Comparison of ENCODE assay signal across 15 cellular contexts in the genomic region with DNA sequence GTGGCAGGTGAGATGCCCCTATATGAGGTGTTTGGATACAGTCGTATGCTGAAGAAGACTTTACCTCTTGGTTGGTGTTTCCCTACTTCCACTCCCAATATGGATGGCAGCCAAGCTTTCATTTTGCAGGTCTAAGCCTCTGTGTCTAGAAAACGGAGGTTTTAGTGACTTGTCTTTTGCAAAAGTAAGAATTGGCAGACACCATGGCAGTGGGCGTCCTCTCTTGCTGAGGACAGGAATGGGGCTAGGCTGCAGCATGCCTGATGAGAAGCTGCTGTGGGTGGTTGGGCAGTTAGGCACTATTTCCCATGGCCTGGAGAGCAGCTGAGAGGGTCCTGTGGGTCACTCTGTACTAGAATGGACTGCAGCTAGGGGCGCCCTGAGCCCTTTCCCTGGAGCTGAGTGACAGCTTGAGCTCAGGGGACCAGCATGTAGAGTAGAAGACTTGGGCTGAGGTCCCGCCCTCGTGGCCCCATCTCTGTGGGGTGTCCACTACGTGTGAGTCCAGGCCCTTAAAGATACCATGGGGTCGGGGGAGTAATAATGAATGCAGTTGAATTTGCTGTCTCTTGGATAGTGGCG.
"Had no signal": no experiment of that assay in that cellular context is flagged by ENCODE, and none has a peak within 500 bp of the region (broad histone marks: within the 10 kb centered on the region; RNA-seq: fewer than 3 reads in every experiment).

No MANE protein-coding gene starts in this region.

- H3K27ac Mint-ChIP-seq: activated CD4-positive, alpha-beta T cell treated with anti-CD3 and anti-CD28 coated beads, Interleukin-2, amount 10 ng/mL, durations not matched to agents 7 days and 5 days; activated CD8-positive, alpha-beta T cell treated with anti-CD3 and anti-CD28 coated beads, Interleukin-2, amount 10 ng/mL, durations not matched to agents 7 days and 5 days; activated naive CD4-positive, alpha-beta T cell treated with anti-CD3 and anti-CD28 coated beads for 36 hours; activated T-cell treated with anti-CD3 and anti-CD28 coated beads, Interleukin-2, amount 50 U/mL, for 24 hours; activated T-helper 2 cell treated with anti-CD3 and anti-CD28 coated beads, Interferon-gamma antibody, Interleukin-2, Interleukin-4, amounts not matched to agents 10 μg/mL and 5 μg/mL and 100 μg/mL, durations not matched to agents 14 hours and 24 hours and 36 hours; brain; memory B cell; naive thymus-derived CD8-positive, alpha-beta T cell; progenitor cell of endocrine pancreas had no signal

- DNase-seq: activated CD4-positive, alpha-beta T cell treated with anti-CD3 and anti-CD28 coated beads, Interleukin-2, amount 10 ng/mL, durations not matched to agents 7 days and 5 days; activated CD8-positive, alpha-beta T cell treated with anti-CD3 and anti-CD28 coated beads, Interleukin-2, amount 10 ng/mL, durations not matched to agents 7 days and 5 days; activated naive CD4-positive, alpha-beta T cell treated with anti-CD3 and anti-CD28 coated beads for 36 hours; activated T-cell treated with anti-CD3 and anti-CD28 coated beads, Interleukin-2, amount 50 U/mL, for 24 hours; caudate nucleus; foreskin keratinocyte; naive thymus-derived CD8-positive, alpha-beta T cell; nucleus accumbens; stomach; T1000; upper lobe of left lung had no signal

- H3K4me1 Mint-ChIP-seq: brain, memory B cell had no signal

- H3K4me3 Mint-ChIP-seq: activated CD4-positive, alpha-beta T cell treated with anti-CD3 and anti-CD28 coated beads, Interleukin-2, amount 10 ng/mL, durations not matched to agents 7 days and 5 days; activated CD8-positive, alpha-beta T cell treated with anti-CD3 and anti-CD28 coated beads, Interleukin-2, amount 10 ng/mL, durations not matched to agents 7 days and 5 days; activated naive CD4-positive, alpha-beta T cell treated with anti-CD3 and anti-CD28 coated beads for 36 hours; activated T-cell treated with anti-CD3 and anti-CD28 coated beads, Interleukin-2, amount 50 U/mL, for 24 hours; brain; memory B cell had no signal

- ATAC-seq: activated CD8-positive, alpha-beta T cell treated with anti-CD3 and anti-CD28 coated beads, Interleukin-2, amount 10 ng/mL, durations not matched to agents 7 days and 5 days; foreskin keratinocyte; naive thymus-derived CD8-positive, alpha-beta T cell had no signal

- H3K9me3 Mint-ChIP-seq: activated CD4-positive, alpha-beta T cell treated with anti-CD3 and anti-CD28 coated beads, Interleukin-2, amount 10 ng/mL, durations not matched to agents 7 days and 5 days; activated naive CD4-positive, alpha-beta T cell treated with anti-CD3 and anti-CD28 coated beads for 36 hours; activated T-cell treated with anti-CD3 and anti-CD28 coated beads, Interleukin-2, amount 50 U/mL, for 24 hours; activated T-helper 2 cell treated with anti-CD3 and anti-CD28 coated beads, Interferon-gamma antibody, Interleukin-2, Interleukin-4, amounts not matched to agents 10 μg/mL and 5 μg/mL and 100 μg/mL, durations not matched to agents 14 hours and 24 hours and 36 hours had no signal

- H3K36me3 Mint-ChIP-seq: brain, memory B cell had no signal
